24 cellular contexts compared by ENCODE assay signal in the genomic region with DNA sequence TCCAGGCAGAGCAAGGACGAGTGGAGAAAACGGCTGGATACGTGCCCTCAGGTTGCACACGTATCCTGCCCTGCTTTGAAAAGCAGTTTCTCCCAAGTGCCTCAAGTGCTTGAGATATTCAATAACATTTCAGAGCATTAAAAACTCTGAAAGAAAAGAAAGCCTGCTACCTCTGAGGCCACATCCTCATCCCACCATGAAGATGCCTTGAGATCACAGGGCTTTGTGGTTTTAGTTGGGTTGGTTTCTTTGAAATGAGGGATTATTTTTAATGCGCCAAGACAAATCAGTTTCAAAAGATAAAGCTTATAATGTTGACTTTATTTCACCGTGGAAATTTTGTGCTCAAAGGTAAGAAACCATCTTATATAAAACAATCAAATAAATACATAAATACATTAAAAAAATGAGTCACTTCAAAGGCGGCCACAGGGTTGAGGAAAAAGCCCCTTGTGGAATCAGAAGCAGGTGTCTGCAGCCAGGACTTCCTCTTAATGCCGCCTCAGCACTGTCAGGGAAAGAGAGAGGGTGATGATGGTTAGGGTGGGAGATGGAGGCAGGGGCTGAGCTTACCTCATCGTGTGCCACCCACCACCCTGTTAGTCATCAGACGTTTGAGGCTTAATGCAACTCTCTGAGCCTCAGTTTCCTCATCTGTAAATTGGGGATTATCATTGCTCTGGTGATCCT. TPM values are rescaled to one million over a fixed set of nuclear protein-coding genes. Genes with fewer than 3 reads are reported as not detected.
"Had no signal": no experiment of that assay in that cellular context is flagged by ENCODE, and none has a peak within 500 bp of the region (broad histone marks: within the 10 kb centered on the region; RNA-seq: fewer than 3 reads in every experiment).

No MANE protein-coding gene starts in this region.

- H3K4me1 Mint-ChIP-seq: activated B cell treated with CpG ODN at 0.5 μM for 24 hours; activated T-helper 17 cell treated with anti-CD3 and anti-CD28 coated beads, Interleukin-2, amount 50 U/mL, for 72 hours; central memory CD8-positive, alpha-beta T cell had no signal

- DNase-seq: activated B cell treated with CpG ODN at 0.5 μM for 24 hours; activated CD4-positive, alpha-beta memory T cell treated with anti-CD3 and anti-CD28 coated beads for 36 hours; activated CD4-positive, alpha-beta T cell treated with anti-CD3 and anti-CD28 coated beads for 4 hours; activated naive CD4-positive, alpha-beta T cell; activated naive CD8-positive, alpha-beta T cell treated with anti-CD3 and anti-CD28 coated beads, Interleukin-2, amount 10 ng/mL, durations not matched to agents 7 days and 5 days; activated T-cell treated with anti-CD3 and anti-CD28 coated beads for 4 hours; colonic mucosa; foreskin melanocyte; left lung; nucleus accumbens; stimulated activated CD4-positive, alpha-beta T cell treated with anti-CD3 and anti-CD28 coated beads, Interleukin-12 subunit alpha, Interleukin-12 subunit beta, amount 100 ng/mL, for 4 hours; stimulated activated CD4-positive, alpha-beta T cell treated with anti-CD3 and anti-CD28 coated beads, Interleukin-1b, Interleukin-23, amount 100 ng/mL, for 48 hours; T-helper 9 cell had no signal

- H3K9me3 Mint-ChIP-seq: activated B cell treated with CpG ODN at 0.5 μM for 24 hours; activated CD4-positive, alpha-beta memory T cell treated with anti-CD3 and anti-CD28 coated beads for 36 hours; activated naive CD8-positive, alpha-beta T cell treated with anti-CD3 and anti-CD28 coated beads, Interleukin-2, amount 10 ng/mL, durations not matched to agents 7 days and 5 days; activated T-helper 17 cell treated with anti-CD3 and anti-CD28 coated beads, Interleukin-2, amount 50 U/mL, for 72 hours; central memory CD8-positive, alpha-beta T cell; mesothelial cell of epicardium; natural killer cell treated with Interleukin-12 subunit alpha and Interleukin-12 subunit beta and Interleukin-15 and Interleukin-18, amount 100 ng/mL, for 72 hours; stimulated activated naive CD8-positive, alpha-beta T cell treated with anti-CD3 and anti-CD28 coated beads, Interleukin-15, Interleukin-2, amounts not matched to agents 100 ng/mL and 50 ng/mL, for 24 hours had no signal

- H3K9me3 ChIP-seq: colonic mucosa, left lung, tibial nerve had no signal

- FAIRE-seq: kidney, urothelium cell line had no signal

- H3K4me3 ChIP-seq: colonic mucosa, left lung, tibial nerve had no signal

- H3K27ac Mint-ChIP-seq: activated B cell treated with CpG ODN at 0.5 μM for 24 hours; activated CD4-positive, alpha-beta memory T cell treated with anti-CD3 and anti-CD28 coated beads for 36 hours; activated naive CD8-positive, alpha-beta T cell treated with anti-CD3 and anti-CD28 coated beads, Interleukin-2, amount 10 ng/mL, durations not matched to agents 7 days and 5 days; activated T-helper 17 cell treated with anti-CD3 and anti-CD28 coated beads, Interleukin-2, amount 50 U/mL, for 72 hours; mesothelial cell of epicardium; natural killer cell treated with Interleukin-12 subunit alpha and Interleukin-12 subunit beta and Interleukin-15 and Interleukin-18, amount 100 ng/mL, for 72 hours; stimulated activated naive CD8-positive, alpha-beta T cell treated with anti-CD3 and anti-CD28 coated beads, Interleukin-15, Interleukin-2, amounts not matched to agents 100 ng/mL and 50 ng/mL, for 24 hours had no signal

- H3K36me3 Mint-ChIP-seq: activated CD4-positive, alpha-beta memory T cell treated with anti-CD3 and anti-CD28 coated beads for 36 hours; activated naive CD8-positive, alpha-beta T cell treated with anti-CD3 and anti-CD28 coated beads, Interleukin-2, amount 10 ng/mL, durations not matched to agents 7 days and 5 days; mesothelial cell of epicardium; natural killer cell treated with Interleukin-12 subunit alpha and Interleukin-12 subunit beta and Interleukin-15 and Interleukin-18, amount 100 ng/mL, for 72 hours had no signal

- H3K4me3 Mint-ChIP-seq: activated B cell treated with CpG ODN at 0.5 μM for 24 hours; activated CD4-positive, alpha-beta memory T cell treated with anti-CD3 and anti-CD28 coated beads for 36 hours; activated naive CD8-positive, alpha-beta T cell treated with anti-CD3 and anti-CD28 coated beads, Interleukin-2, amount 10 ng/mL, durations not matched to agents 7 days and 5 days; activated T-helper 17 cell treated with anti-CD3 and anti-CD28 coated beads, Interleukin-2, amount 50 U/mL, for 72 hours; central memory CD8-positive, alpha-beta T cell; mesothelial cell of epicardium; natural killer cell treated with Interleukin-12 subunit alpha and Interleukin-12 subunit beta and Interleukin-15 and Interleukin-18, amount 100 ng/mL, for 72 hours; stimulated activated naive CD8-positive, alpha-beta T cell treated with anti-CD3 and anti-CD28 coated beads, Interleukin-15, Interleukin-2, amounts not matched to agents 100 ng/mL and 50 ng/mL, for 24 hours had no signal

- ATAC-seq: activated T-helper 17 cell treated with anti-CD3 and anti-CD28 coated beads, Interleukin-2, amount 50 U/mL, for 72 hours; left lung; natural killer cell treated with Interleukin-12 subunit alpha and Interleukin-12 subunit beta and Interleukin-15 and Interleukin-18, amount 100 ng/mL, for 72 hours had no signal

- H3K4me1 ChIP-seq: colonic mucosa, left lung had no signal

- H3K36me3 ChIP-seq: colonic mucosa, left lung, tibial nerve had no signal

- H3K27ac ChIP-seq: colonic mucosa, left lung, tibial nerve had no signal

RNA-seq across cellular contexts. Expression of gene NPPB, which starts 1.4 kb away (rescaled TPM):
- total RNA-seq: activated B cell treated with CpG ODN at 0.5 μM for 24 hours; activated CD4-positive, alpha-beta memory T cell treated with anti-CD3 and anti-CD28 coated beads for 36 hours; activated naive CD8-positive, alpha-beta T cell treated with anti-CD3 and anti-CD28 coated beads, Interleukin-2, amount 10 ng/mL, durations not matched to agents 7 days and 5 days; activated T-helper 17 cell treated with anti-CD3 and anti-CD28 coated beads, Interleukin-2, amount 50 U/mL, for 72 hours; colonic mucosa; kidney; left lung; lung microvascular endothelial cell; natural killer cell treated with Interleukin-12 subunit alpha and Interleukin-12 subunit beta and Interleukin-15 and Interleukin-18, amount 100 ng/mL, for 72 hours; renal cortical epithelial cell; tibial nerve had no signal

RNA-seq across cellular contexts. Expression of gene NPPA, which starts 9.7 kb away (rescaled TPM):
- total RNA-seq: activated B cell treated with CpG ODN at 0.5 μM for 24 hours; activated CD4-positive, alpha-beta memory T cell treated with anti-CD3 and anti-CD28 coated beads for 36 hours; activated naive CD8-positive, alpha-beta T cell treated with anti-CD3 and anti-CD28 coated beads, Interleukin-2, amount 10 ng/mL, durations not matched to agents 7 days and 5 days; activated T-helper 17 cell treated with anti-CD3 and anti-CD28 coated beads, Interleukin-2, amount 50 U/mL, for 72 hours; epithelial cell of proximal tubule; mesothelial cell of epicardium; natural killer cell treated with Interleukin-12 subunit alpha and Interleukin-12 subunit beta and Interleukin-15 and Interleukin-18, amount 100 ng/mL, for 72 hours; renal cortical epithelial cell had no signal
